1 cellular context compared by ENCODE assay signal in genomic region chr4:73439445-73439844, GRCh38.
TF ChIP-seq lines count a peak whose summit lies in the region.

No MANE protein-coding gene starts in this region.

TF ChIP-seq in HepG2, 621 proteins besides CTCF, POLR2A, EP300 and RAD21:
- TF ChIP-seq JDP2 (CRISPR knock-in tag; IDR thresholded peaks at IDR 0.05; ENCODE audit: borderline replicate concordance) (no peak), MTF1 (CRISPR knock-in tag; IDR thresholded peaks at IDR 0.05) (peak; percentile 48; the same call in 1 of the 2 replicates), NR2F6 (IDR thresholded peaks at IDR 0.05) (0 out of 2 replicates have a peak, but pooled peaks have one; percentile 11), NR2F6 (CRISPR knock-in tag; IDR thresholded peaks at IDR 0.05) (no peak), POLR2AphosphoS5 (IDR thresholded peaks at IDR 0.05; ENCODE audit: low read depth, low read length) (peak; percentile 77), REST (IDR thresholded peaks at IDR 0.05; ENCODE audit: borderline replicate concordance in 1 of 2, low read depth in 1 of 2, low read length in 2 of 2) (0 out of 4 replicates have a peak, but pooled peaks of 1 of the 2 experiments have one; percentile 5), PAF1 (CRISPR knock-in tag; IDR thresholded peaks at IDR 0.05) (peak; percentile 68; the same call in 1 of the 2 replicates), GATAD2A (CRISPR knock-in tag; IDR thresholded peaks at IDR 0.05) (no peak), MIXL1 (CRISPR knock-in tag; IDR thresholded peaks at IDR 0.05) (peak; percentile 3; the same call in 1 of the 2 replicates), MLLT10 (CRISPR knock-in tag; IDR thresholded peaks at IDR 0.05) (peak; percentile 95), DNMT3B (CRISPR knock-in tag; conservative IDR thresholded peaks at IDR 0.05) (no peak), ZFP36 (IDR thresholded peaks at IDR 0.05; ENCODE audit: borderline replicate concordance, low read depth, low read length, partially characterized antibody) (no peak)
